Comparison of ENCODE assay signal across 1 cellular context in the genomic region with DNA sequence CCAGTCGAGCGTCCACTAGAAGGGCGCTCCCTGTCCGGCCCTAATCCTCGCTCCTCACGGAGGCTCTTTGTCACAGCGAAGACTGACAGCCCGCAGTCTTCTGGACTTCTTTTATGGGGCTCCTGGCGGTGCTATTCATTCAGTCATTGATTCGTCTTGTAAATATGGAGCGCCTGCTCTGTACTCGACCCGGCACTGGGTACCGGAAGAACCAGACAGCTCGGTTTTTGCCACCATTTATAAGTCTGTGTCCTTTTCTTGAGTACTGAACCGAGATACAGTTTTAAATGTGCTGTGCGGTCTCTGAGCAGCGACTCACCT.
TF ChIP-seq lines count a peak whose summit lies in the region.

No MANE protein-coding gene starts in this region.

TF ChIP-seq in K562, 482 proteins besides CTCF, POLR2A, EP300 and RAD21 (continued from another document and continues in another):
- TF ChIP-seq SAFB (IDR thresholded peaks at IDR 0.05; ENCODE audit: borderline replicate concordance, low read depth, low read length) (no peak), ZNF57 (CRISPR knock-in tag; IDR thresholded peaks at IDR 0.05) (no peak), STAT5A (IDR thresholded peaks at IDR 0.05; ENCODE audit: borderline replicate concordance, low read length) (no peak), SOX6 (IDR thresholded peaks at IDR 0.05) (no peak), BMI1 (IDR thresholded peaks at IDR 0.05; ENCODE audit: low read length) (no peak), HINFP (tag; conservative IDR thresholded peaks at IDR 0.05; ENCODE audit: low read depth) (no peak), ZNF311 (CRISPR knock-in tag; IDR thresholded peaks at IDR 0.05) (no peak), PRDM10 (IDR thresholded peaks at IDR 0.05; ENCODE audit: partially characterized antibody) (no peak), ZNF589 (CRISPR knock-in tag; IDR thresholded peaks at IDR 0.05; ENCODE audit: low read depth) (peak; percentile 9; the same call in 1 of the 2 replicates), MNT (conservative IDR thresholded peaks at IDR 0.05) (0 out of 4 replicates have a peak, but pooled peaks of 1 of the 2 experiments have one; percentile 9), EZH2 (IDR thresholded peaks at IDR 0.05; ENCODE audit: borderline replicate concordance, low read depth, low read length) (no peak), CLOCK (CRISPR knock-in tag; IDR thresholded peaks at IDR 0.05; ENCODE audit: borderline replicate concordance) (no peak), ARID4B (CRISPR knock-in tag; IDR thresholded peaks at IDR 0.05) (0 out of 2 replicates have a peak, but pooled peaks have one; percentile 6), ZZZ3 (IDR thresholded peaks at IDR 0.05) (no peak), TARDBP (IDR thresholded peaks at IDR 0.05) (no peak), ZBED1 (IDR thresholded peaks at IDR 0.05) (no peak), NR4A1 (CRISPR knock-in tag; IDR thresholded peaks at IDR 0.05) (no peak), NR4A1 (tag; IDR thresholded peaks at IDR 0.05) (no peak), NFATC3 (IDR thresholded peaks at IDR 0.05) (no peak), BDP1 (IDR thresholded peaks at IDR 0.05; ENCODE audit: insufficient read depth, insufficient read length) (no peak), ZNF668 (CRISPR knock-in tag; IDR thresholded peaks at IDR 0.05) (no peak), HDAC2 (IDR thresholded peaks at IDR 0.05) (no peak), XRCC5 (IDR thresholded peaks at IDR 0.05; ENCODE audit: low read depth, low read length) (no peak), TOE1 (IDR thresholded peaks at IDR 0.05; ENCODE audit: borderline replicate concordance) (no peak), TOE1 (CRISPR knock-in tag; IDR thresholded peaks at IDR 0.05; ENCODE audit: borderline replicate concordance, low read depth) (no peak), ELF1 (tag; IDR thresholded peaks at IDR 0.05) (peak; percentile 2; the same call in 1 of the 2 replicates), GTF2F1 (IDR thresholded peaks at IDR 0.05; ENCODE audit: low read depth, low read length) (no peak), PHF8 (IDR thresholded peaks at IDR 0.05; ENCODE audit: borderline replicate concordance, low read length) (peak; percentile 21; the same call in 1 of the 2 replicates), HDAC1 (IDR thresholded peaks at IDR 0.05) (peak in 1 of 2 experiments; percentile 50; a peak in 1 of 4 replicates), SAP30 (IDR thresholded peaks at IDR 0.05; ENCODE audit: borderline replicate concordance, insufficient read depth, low read depth, low read length, poor library complexity, severe bottlenecking) (no peak), THAP12 (CRISPR knock-in tag; IDR thresholded peaks at IDR 0.05) (no peak), ZNF324 (CRISPR knock-in tag; IDR thresholded peaks at IDR 0.05) (no peak), TEAD1 (CRISPR knock-in tag; IDR thresholded peaks at IDR 0.05) (no peak), TCF7 (IDR thresholded peaks at IDR 0.05; ENCODE audit: borderline replicate concordance) (no peak), ELF4 (CRISPR knock-in tag; IDR thresholded peaks at IDR 0.05) (no peak), HNRNPK (IDR thresholded peaks at IDR 0.05; ENCODE audit: low read depth, low read length, poor library complexity, severe bottlenecking) (no peak)
- TF ChIP-seq, protein P1, sequence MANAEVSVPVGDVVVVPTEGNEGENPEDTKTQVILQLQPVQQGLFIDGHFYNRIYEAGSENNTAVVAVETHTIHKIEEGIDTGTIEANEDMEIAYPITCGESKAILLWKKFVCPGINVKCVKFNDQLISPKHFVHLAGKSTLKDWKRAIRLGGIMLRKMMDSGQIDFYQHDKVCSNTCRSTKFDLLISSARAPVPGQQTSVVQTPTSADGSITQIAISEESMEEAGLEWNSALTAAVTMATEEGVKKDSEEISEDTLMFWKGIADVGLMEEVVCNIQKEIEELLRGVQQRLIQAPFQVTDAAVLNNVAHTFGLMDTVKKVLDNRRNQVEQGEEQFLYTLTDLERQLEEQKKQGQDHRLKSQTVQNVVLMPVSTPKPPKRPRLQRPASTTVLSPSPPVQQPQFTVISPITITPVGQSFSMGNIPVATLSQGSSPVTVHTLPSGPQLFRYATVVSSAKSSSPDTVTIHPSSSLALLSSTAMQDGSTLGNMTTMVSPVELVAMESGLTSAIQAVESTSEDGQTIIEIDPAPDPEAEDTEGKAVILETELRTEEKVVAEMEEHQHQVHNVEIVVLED (CRISPR knock-in tag; IDR thresholded peaks at IDR 0.05) = no peak
- TF ChIP-seq, protein P2, sequence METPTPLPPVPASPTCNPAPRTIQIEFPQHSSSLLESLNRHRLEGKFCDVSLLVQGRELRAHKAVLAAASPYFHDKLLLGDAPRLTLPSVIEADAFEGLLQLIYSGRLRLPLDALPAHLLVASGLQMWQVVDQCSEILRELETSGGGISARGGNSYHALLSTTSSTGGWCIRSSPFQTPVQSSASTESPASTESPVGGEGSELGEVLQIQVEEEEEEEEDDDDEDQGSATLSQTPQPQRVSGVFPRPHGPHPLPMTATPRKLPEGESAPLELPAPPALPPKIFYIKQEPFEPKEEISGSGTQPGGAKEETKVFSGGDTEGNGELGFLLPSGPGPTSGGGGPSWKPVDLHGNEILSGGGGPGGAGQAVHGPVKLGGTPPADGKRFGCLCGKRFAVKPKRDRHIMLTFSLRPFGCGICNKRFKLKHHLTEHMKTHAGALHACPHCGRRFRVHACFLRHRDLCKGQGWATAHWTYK (CRISPR knock-in tag; IDR thresholded peaks at IDR 0.05) = no peak
- TF ChIP-seq, protein P3, sequence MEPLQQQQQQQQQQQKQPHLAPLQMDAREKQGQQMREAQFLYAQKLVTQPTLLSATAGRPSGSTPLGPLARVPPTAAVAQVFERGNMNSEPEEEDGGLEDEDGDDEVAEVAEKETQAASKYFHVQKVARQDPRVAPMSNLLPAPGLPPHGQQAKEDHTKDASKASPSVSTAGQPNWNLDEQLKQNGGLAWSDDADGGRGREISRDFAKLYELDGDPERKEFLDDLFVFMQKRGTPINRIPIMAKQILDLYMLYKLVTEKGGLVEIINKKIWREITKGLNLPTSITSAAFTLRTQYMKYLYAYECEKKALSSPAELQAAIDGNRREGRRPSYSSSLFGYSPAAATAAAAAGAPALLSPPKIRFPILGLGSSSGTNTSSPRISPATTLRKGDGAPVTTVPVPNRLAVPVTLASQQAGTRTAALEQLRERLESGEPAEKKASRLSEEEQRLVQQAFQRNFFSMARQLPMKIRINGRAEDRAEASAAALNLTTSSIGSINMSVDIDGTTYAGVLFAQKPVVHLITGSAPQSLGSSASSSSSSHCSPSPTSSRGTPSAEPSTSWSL (CRISPR knock-in tag; IDR thresholded peaks at IDR 0.05; ENCODE audit: borderline replicate concordance) = no peak
